In genomic region chr5:610744-611730, GRCh38 we compare ENCODE assay signal across 1 cellular context.
TF ChIP-seq lines count a peak whose summit lies in the region.

No MANE protein-coding gene starts in this region.

TF ChIP-seq in SK-N-SH, 30 proteins besides CTCF, POLR2A, EP300 and RAD21 (continued from another document):
- TF ChIP-seq RCOR1 (IDR thresholded peaks at IDR 0.05; ENCODE audit: low read length): no peak
- no peak for TF ChIP-seq TCF12 (IDR thresholded peaks at IDR 0.05)
- no peak for TF ChIP-seq GATA2 (CRISPR knock-in tag; IDR thresholded peaks at IDR 0.05)
- TF ChIP-seq GABPA (IDR thresholded peaks at IDR 0.05; ENCODE audit: low read depth): no peak
- TF ChIP-seq PBX3 (IDR thresholded peaks at IDR 0.05): no peak
- TF ChIP-seq NFIC (IDR thresholded peaks at IDR 0.05; ENCODE audit: borderline replicate concordance): no peak
- TF ChIP-seq EZH2phosphoT487 (IDR thresholded peaks at IDR 0.05; ENCODE audit: borderline replicate concordance, low read depth): no peak
- no peak for TF ChIP-seq SMC3 (IDR thresholded peaks at IDR 0.05; ENCODE audit: low read depth, low read length)
- no peak for TF ChIP-seq FOXM1 (IDR thresholded peaks at IDR 0.05; ENCODE audit: low read depth)
- no peak for TF ChIP-seq YY1 (IDR thresholded peaks at IDR 0.05; ENCODE audit: low read depth)
- TF ChIP-seq NRF1 (IDR thresholded peaks at IDR 0.05; ENCODE audit: low read depth, low read length): no peak
- no peak for TF ChIP-seq ELF1 (IDR thresholded peaks at IDR 0.05)
- TF ChIP-seq FOXJ3 (CRISPR knock-in tag; IDR thresholded peaks at IDR 0.05): no peak
TF ChIP-seq in SK-N-SH: peak in this region for 0.
